ENCODE assay signal across 18 cellular contexts in the genomic region with DNA sequence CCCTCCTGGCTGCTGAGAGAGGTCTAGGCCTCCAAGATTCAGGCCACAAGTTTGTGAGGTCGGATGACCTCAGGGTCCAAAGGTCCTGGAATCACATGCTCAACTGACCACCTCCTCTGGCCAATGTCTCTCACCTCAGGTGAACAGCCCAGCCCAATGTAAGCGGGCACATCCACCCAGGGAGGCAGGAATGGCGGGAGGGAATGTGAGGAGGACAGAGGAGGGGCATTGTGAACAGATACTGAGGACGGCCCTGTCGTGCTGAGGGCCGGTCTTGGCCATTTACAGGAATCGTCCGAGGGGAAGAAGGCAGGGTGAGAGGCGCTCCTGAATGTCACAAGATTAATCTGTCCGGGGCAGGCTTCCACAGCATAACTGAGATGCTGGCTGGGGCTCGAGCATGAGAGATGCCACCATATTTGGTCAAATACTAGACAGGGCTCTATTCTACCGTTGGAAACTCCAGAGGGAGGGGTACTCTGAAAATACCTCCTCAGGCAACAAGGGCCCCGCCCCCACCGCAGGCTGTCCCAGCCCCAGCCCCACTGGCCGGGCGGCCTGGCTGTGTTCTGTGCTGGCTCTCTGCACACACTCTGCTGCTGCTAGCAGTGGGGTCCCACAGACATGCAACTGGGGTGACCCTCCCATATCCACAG. TPM values are rescaled to one million over a fixed set of nuclear protein-coding genes. Genes with fewer than 3 reads are reported as not detected.
DNase-seq lines count a peak whose midpoint lies in the region; ATAC-seq and TF ChIP-seq lines count a peak whose summit lies in the region.
"Had no signal": no experiment of that assay in that cellular context is flagged by ENCODE, and none has a peak within 500 bp of the region (broad histone marks: within the 10 kb centered on the region; RNA-seq: fewer than 3 reads in every experiment).

No MANE protein-coding gene starts in this region.

- no peaks in the 10 kb centered on the region for H3K36me3 ChIP-seq in gastroesophageal sphincter
- H3K36me3 ChIP-seq in muscle layer of duodenum (ENCODE audit: control insufficient read depth in 1 of 2, insufficient read depth in 2 of 2, low read length in 2 of 2) = no peaks in the 10 kb centered on the region
- no peaks in the 10 kb centered on the region for H3K36me3 ChIP-seq in tibial artery
- H3K36me3 ChIP-seq: BLaER1, WERI-Rb-1 had no signal

- peak in 1 of 4 experiments; percentile 6 for TF ChIP-seq CTCF in gastroesophageal sphincter (IDR thresholded peaks at IDR 0.05)
- TF ChIP-seq CTCF in tibial artery (IDR thresholded peaks at IDR 0.05) = no peak

- H3K27ac ChIP-seq in gastroesophageal sphincter = peak overlapping the region; percentile 93 to 99 (median 95)
- H3K27ac ChIP-seq in muscle layer of duodenum (ENCODE audit: low read length) = peak overlapping the region; percentile 96
- peak overlapping the region; percentile 93 for H3K27ac ChIP-seq in tibial artery
- H3K27ac ChIP-seq: BLaER1, WERI-Rb-1 had no signal

- H3K9me3 ChIP-seq in gastroesophageal sphincter = no peaks in the 10 kb centered on the region
- H3K9me3 ChIP-seq in muscle layer of duodenum (ENCODE audit: control insufficient read depth in 1 of 2, low read length in 2 of 2) = no peaks in the 10 kb centered on the region
- H3K9me3 ChIP-seq in tibial artery = no peaks in the 10 kb centered on the region
- H3K9me3 ChIP-seq: BLaER1 had no signal

- peak; percentile 6 for TF ChIP-seq EP300 in gastroesophageal sphincter (IDR thresholded peaks at IDR 0.05)

- H3K4me1 ChIP-seq in gastroesophageal sphincter (peaks cover 0 to 79% (median 14%) of the 10 kb centered on the region in 3 donors), muscle layer of duodenum (ENCODE audit: control insufficient read depth in 1 of 2, insufficient read depth in 2 of 2, low read length in 2 of 2) (peaks cover 16 to 36% of the 10 kb centered on the region in 2 donors), tibial artery (peaks cover 0 to 79% (median 67%) of the 10 kb centered on the region in 4 donors)

- TF ChIP-seq POLR2A in gastroesophageal sphincter (IDR thresholded peaks at IDR 0.05) = peak; percentile 64 to 81

- H3K4me3 ChIP-seq in gastroesophageal sphincter (peak overlapping the region; percentile 39 to 52), muscle layer of duodenum (ENCODE audit: low read depth in 1 of 2, low read length in 2 of 2) (peak overlapping the region in 1 of 2 donors; percentile 48), tibial artery (peak overlapping the region; percentile 38 to 40)
- H3K4me3 ChIP-seq: BLaER1 had no signal

- intact Hi-C loops in tibial artery (cut with DNase I; ENCODE audit: low total_unique reads) = loop anchor here (5.0 kb wide), 1 partner anchor 42 kb away; no protein-coding TSS in a partner anchor

- WGBS in gastroesophageal sphincter (ENCODE audit: low coverage in 1 of 2), 2 donors = 27% methylated on average over 5 of the region's 16 CpGs; no CpG with 5 or more reads in 1 of the 2 donors

- ATAC-seq in gastroesophageal sphincter (peak; percentile 84), HG03457 (IDR thresholded peaks at IDR 0.05; ENCODE audit: unreplicated experiment) (no peak)
- ATAC-seq: naive thymus-derived CD8-positive, alpha-beta T cell had no signal

- H3K27me3 ChIP-seq in gastroesophageal sphincter (no peaks in the 10 kb centered on the region), muscle layer of duodenum (ENCODE audit: low read depth, low read length) (no peaks in the 10 kb centered on the region), tibial artery (no peaks in the 10 kb centered on the region)
- H3K27me3 ChIP-seq: BLaER1 had no signal

- peak; percentile 42 for DNase-seq in SK-N-DZ (ENCODE audit: low spot score)
- peak; percentile 79 to 95 for DNase-seq in tibial artery
- DNase-seq in COLO668 (lab: John Stamatoyannopoulos, UW; ENCODE audit: unreplicated experiment) = no peak
- no peak for DNase-seq in amniotic stem cell (lab: John Stamatoyannopoulos, UW)
- DNase-seq: DND-41; HCEC 1CT; naive thymus-derived CD8-positive, alpha-beta T cell; NCI-H187; NCI-H510A treated with DMSO at 0.1 percent for 48 hours; WERI-Rb-1 had no signal

RNA-seq across cellular contexts. Expression of a gene that starts 1.5 kb away (rescaled TPM):
- polyA plus RNA-seq in SK-N-DZ (2014; cell fraction: cytosol; rRNA removed) = 1.9 and 2.3 TPM in 2 replicates
- 0.50 and 4.4 TPM in 2 replicates for polyA plus RNA-seq in SK-N-DZ (2014; cell fraction: nucleus; rRNA removed)
- total RNA-seq in gastroesophageal sphincter = 1 to 10 TPM; 2.3 to 7.2 (median 4.0) TPM
- total RNA-seq: activated CD8-positive, alpha-beta memory T cell treated with anti-CD3 and anti-CD28 coated beads for 36 hours; M059J; naive thymus-derived CD8-positive, alpha-beta T cell; OCI-LY7 had no signal
- polyA plus RNA-seq: keratinocyte; naive thymus-derived CD8-positive, alpha-beta T cell had no signal

RNA-seq across cellular contexts. Expression of a gene that starts 22.7 kb away (rescaled TPM):
- polyA plus RNA-seq in SK-N-DZ (2014; cell fraction: cytosol; rRNA removed) = 35.5 and 36.3 TPM in 2 replicates
- polyA plus RNA-seq in SK-N-DZ (2014; cell fraction: nucleus; rRNA removed) = 32.9 and 42.1 TPM in 2 replicates
- 1 to 10 TPM; 2.5 to 4.7 (median 3.8) TPM for total RNA-seq in gastroesophageal sphincter

RNA-seq across cellular contexts. Expression of a gene that starts 35.3 kb away (rescaled TPM):
- polyA plus RNA-seq in SK-N-DZ (2014; cell fraction: cytosol; rRNA removed) = 23.4 and 28.1 TPM in 2 replicates
- polyA plus RNA-seq in SK-N-DZ (2014; cell fraction: nucleus; rRNA removed) = 15.7 and 18.4 TPM in 2 replicates
- 10 to 100 TPM in 3 of 4 donors, 1 to 10 TPM in 1; 9.3 to 12.0 (median 11.1) TPM for total RNA-seq in gastroesophageal sphincter

Comparison
In these comparisons a context has a peak if more than half of its experiments do, and no peak if none do; other contexts are left out.
1. DNase-seq: peak in SK-N-DZ (single experiment) and tibial artery (2 of 2); none in COLO668 (single experiment) and amniotic stem cell (single experiment).
2. Peak in every context shown above with its lines, with median percentiles within 50 percentile points of each other: H3K27ac ChIP-seq.